18 cellular contexts compared by ENCODE assay signal in the genomic region with DNA sequence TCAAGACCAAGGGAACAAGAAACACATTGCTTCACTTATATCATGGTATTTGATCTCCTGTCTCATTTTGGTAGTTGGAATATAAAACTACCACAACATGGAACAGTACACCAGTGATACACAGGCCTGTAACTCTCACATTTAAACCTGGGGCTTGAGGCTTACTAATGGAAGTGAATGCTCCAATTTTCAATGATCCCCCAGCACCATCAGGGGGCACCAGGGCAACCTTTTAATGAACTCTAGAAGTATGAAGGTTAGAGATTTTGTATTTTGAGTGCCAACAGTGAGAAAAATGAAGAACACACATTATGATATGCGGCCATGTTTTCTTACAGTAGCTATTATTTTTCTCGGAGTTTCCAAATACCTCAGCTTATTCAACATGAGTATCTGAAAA. TPM values are rescaled to one million over a fixed set of nuclear protein-coding genes. Genes with fewer than 3 reads are reported as not detected.
DNase-seq lines count a peak whose midpoint lies in the region; ATAC-seq and TF ChIP-seq lines count a peak whose summit lies in the region.
"Had no signal": no experiment of that assay in that cellular context is flagged by ENCODE, and none has a peak within 500 bp of the region (broad histone marks: within the 10 kb centered on the region; RNA-seq: fewer than 3 reads in every experiment).

No MANE protein-coding gene starts in this region.

- H3K27me3 ChIP-seq in HCT116 (ENCODE audit: insufficient read depth, low read length) (no peaks in the 10 kb centered on the region), mesendoderm (ENCODE audit: insufficient read depth, low read length, poor library complexity) (no peaks in the 10 kb centered on the region)

- RAD21 ChIA-PET in HCT116 (lab: Charles Lee; ENCODE audit: low non-redundant PET in 1 of 2, low total read pairs in 2 of 2, uncharacterized antibody in 2 of 2, unreplicated experiment in 2 of 2), result no interaction called here

- no peaks in the 10 kb centered on the region for H3K4me1 ChIP-seq in HCT116 (ENCODE audit: control insufficient read depth in 1 of 2, insufficient read depth in 2 of 2, low read length in 2 of 2)
- no peaks in the 10 kb centered on the region for H3K4me1 ChIP-seq in mesendoderm (ENCODE audit: control insufficient read depth, low read depth, low read length)

- intact Hi-C loops in HCT116 (cut with micrococcal nuclease), result no loop called here

- H3K9me3 ChIP-seq in HCT116 (ENCODE audit: control insufficient read depth in 1 of 2, insufficient read depth in 1 of 2, low read depth in 1 of 2, low read length in 2 of 2), result no peaks in the 10 kb centered on the region

- H3K23ac ChIP-seq in mesendoderm (ENCODE audit: low read length), result no peak overlapping the region

- POLR2A ChIA-PET in HCT116 (lab: Charles Lee), result no interaction called here
- POLR2A ChIA-PET in WTC11 (lab: Charles Lee), result no interaction called here

- H3K18ac ChIP-seq in mesendoderm (ENCODE audit: low read length), result no peak overlapping the region

- H2BK120ac ChIP-seq in mesendoderm (ENCODE audit: low read depth, low read length), result no peak overlapping the region

- peaks cover 14% of the 10 kb centered on the region for H3K4me1 Mint-ChIP-seq in WTC11
- H3K4me1 Mint-ChIP-seq: B cell had no signal

- H3K79me1 ChIP-seq in mesendoderm (ENCODE audit: low read length), result no peaks in the 10 kb centered on the region

- H3K79me2 ChIP-seq in HCT116 (ENCODE audit: insufficient read depth, low read length), result no peaks in the 10 kb centered on the region
- no peaks in the 10 kb centered on the region for H3K79me2 ChIP-seq in mesendoderm (ENCODE audit: control insufficient read depth, insufficient read depth, low read length)

- CTCF ChIA-PET in HCT116 (lab: Charles Lee) (no interaction called here), WTC11 (lab: Charles Lee) (interaction anchor here (0.7 to 2.0 kb wide), 4 partner anchors 10 to 54 kb away, joined by 3 to 9 read pairs (median 4); partner anchors contain the start of gene SCLT1)

- ATAC-seq in HCT116, result 0 out of 2 replicates have a peak, but pooled peaks have one; percentile 62
- peak; percentile 77 for ATAC-seq in WTC11
- ATAC-seq: CD8-positive, alpha-beta T cell had no signal

- H3K27me3 Mint-ChIP-seq in WTC11 (ENCODE audit: low read depth), result no peaks in the 10 kb centered on the region

- H3K56ac ChIP-seq in mesendoderm (ENCODE audit: low read length), result no peak overlapping the region

- no CpG with 5 or more reads among the region's 2 CpGs for WGBS in mesendoderm (ENCODE audit: extremely low coverage, insufficient coverage, low lambda C conversion rate)

- peak in 2 of 3 experiments; percentile 22 to 30; a peak in 3 of 6 replicates for TF ChIP-seq CTCF in HCT116 (IDR thresholded peaks at IDR 0.05 in 2 of 3, conservative IDR thresholded peaks at IDR 0.05 in 1 of 3; ENCODE audit: borderline replicate concordance in 1 of 3, insufficient read depth in 1 of 3, low read depth in 2 of 3, low read length in 2 of 3)
- no peak for TF ChIP-seq CTCF in WTC11 (IDR thresholded peaks at IDR 0.05)

- no peak overlapping the region for H2BK15ac ChIP-seq in mesendoderm (replicated peaks; ENCODE audit: low read depth)

- BruUV-seq in HCT116 (replicated peaks; lab: Mats Ljungman, UMichigan), result no TSS peak

- H4K5ac ChIP-seq in mesendoderm (ENCODE audit: low read length), result no peak overlapping the region

- H2AK5ac ChIP-seq in mesendoderm (ENCODE audit: low read length), result no peak overlapping the region

- DNase-seq in HCT116 (ENCODE audit: low read depth, low spot score) (no peak), NAMALWA (ENCODE audit: low spot score) (peak; percentile 24), WTC11 (ENCODE audit: low spot score) (no peak), mesendoderm (peak; percentile 25), hepatic stellate cell (ENCODE audit: low spot score) (no peak), activated T-cell treated with anti-CD3 and anti-CD28 coated beads for 4 hours (no peak), RPMI8226 (no peak)
- DNase-seq: CD8-positive, alpha-beta T cell; GF-D8; GM23248; KG1; NCI-H1105 treated with DMSO at 0.1 percent for 48 hours; NCI-H187 treated with DMSO at 0.1 percent for 48 hours; NCI-H446; NCI-H748 treated with DMSO at 0.1 percent for 48 hours; SHP77 had no signal

- H4K20me1 ChIP-seq in HCT116 (ENCODE audit: insufficient read depth), result no peaks in the 10 kb centered on the region

- no peaks in the 10 kb centered on the region for H3K36me3 Mint-ChIP-seq in WTC11
- H3K36me3 Mint-ChIP-seq: CD8-positive, alpha-beta T cell had no signal

- TF ChIP-seq POLR2A in HCT116 (IDR thresholded peaks at IDR 0.05; ENCODE audit: borderline replicate concordance, extremely low read depth, insufficient read depth, insufficient read length), result no peak

- no peak overlapping the region for H3K27ac Mint-ChIP-seq in WTC11
- H3K27ac Mint-ChIP-seq: B cell; CD8-positive, alpha-beta T cell; T-helper 1 cell treated with Interleukin-12 subunit alpha and Interleukin-12 subunit beta and Interleukin-4 antibody, amounts not matched to agents 30 μg/mL and 1 μg/mL, for 36 hours had no signal

- TF ChIP-seq RAD21 in HCT116 (IDR thresholded peaks at IDR 0.05; ENCODE audit: low read depth), result no peak

- no peak overlapping the region for H3K4ac ChIP-seq in mesendoderm (ENCODE audit: low read depth, low read length)

- H3K4me2 ChIP-seq in HCT116 (ENCODE audit: low read length), result no peak overlapping the region
- H3K4me2 ChIP-seq in mesendoderm (ENCODE audit: low read length), result no peak overlapping the region

- H3K36me3 ChIP-seq in HCT116 (ENCODE audit: control insufficient read depth in 1 of 2, insufficient read depth in 2 of 2, low read length in 2 of 2) (no peaks in the 10 kb centered on the region), mesendoderm (ENCODE audit: control insufficient read depth, insufficient read depth, low read length) (no peaks in the 10 kb centered on the region)

- H3K27ac ChIP-seq in HCT116 (ENCODE audit: low read depth, low read length) (no peak overlapping the region), mesendoderm (ENCODE audit: low read depth, low read length) (no peak overlapping the region)
- H3K27ac ChIP-seq: GM23248 had no signal

- no peak overlapping the region for H3K4me3 Mint-ChIP-seq in WTC11
- H3K4me3 Mint-ChIP-seq: B cell; CD8-positive, alpha-beta T cell; T-helper 1 cell treated with Interleukin-12 subunit alpha and Interleukin-12 subunit beta and Interleukin-4 antibody, amounts not matched to agents 30 μg/mL and 1 μg/mL, for 36 hours had no signal

- H3K4me3 ChIP-seq in HCT116 (replicated peaks in 1 of 2; ENCODE audit: low read depth in 1 of 2, low read length in 2 of 2) (no peak overlapping the region), mesendoderm (ENCODE audit: low read length) (no peak overlapping the region)
- H3K4me3 ChIP-seq: GM23248 had no signal

- no peak overlapping the region for H2AFZ ChIP-seq in HCT116 (ENCODE audit: low read depth, low read length, poor library complexity, severe bottlenecking)
- H2AFZ ChIP-seq: GM23248 had no signal

- no peak overlapping the region for H4K8ac ChIP-seq in mesendoderm (ENCODE audit: low read depth, low read length)

- H3K9ac ChIP-seq in HCT116 (ENCODE audit: low read length) (no peak overlapping the region), mesendoderm (ENCODE audit: low read length) (no peak overlapping the region)
- H3K9ac ChIP-seq: GM23248 had no signal

- H2BK5ac ChIP-seq in mesendoderm (ENCODE audit: low read length), result no peak overlapping the region

- H3K9me2 ChIP-seq in HCT116 (ENCODE audit: insufficient read depth), result no peaks in the 10 kb centered on the region

- H3K9me3 Mint-ChIP-seq in WTC11, result no peaks in the 10 kb centered on the region
- H3K9me3 Mint-ChIP-seq: CD8-positive, alpha-beta T cell; T-helper 1 cell treated with Interleukin-12 subunit alpha and Interleukin-12 subunit beta and Interleukin-4 antibody, amounts not matched to agents 30 μg/mL and 1 μg/mL, for 36 hours had no signal

TF ChIP-seq in HCT116, 20 proteins besides CTCF, POLR2A, EP300 and RAD21 (continues in another document):
- TF ChIP-seq ATF3 (IDR thresholded peaks at IDR 0.05) (no peak), SRF (IDR thresholded peaks at IDR 0.05; ENCODE audit: low read depth) (no peak), YY1 (IDR thresholded peaks at IDR 0.05; ENCODE audit: extremely low read depth, insufficient replicate concordance, low read depth, low read length) (no peak), ZFX (IDR thresholded peaks at IDR 0.05) (no peak), ELF1 (IDR thresholded peaks at IDR 0.05; ENCODE audit: borderline replicate concordance, low read depth) (no peak), JUND (IDR thresholded peaks at IDR 0.05) (no peak), EZH2 (IDR thresholded peaks at IDR 0.05) (no peak), SIN3A (IDR thresholded peaks at IDR 0.05; ENCODE audit: low read depth) (no peak), EZH2phosphoT487 (IDR thresholded peaks at IDR 0.05; ENCODE audit: borderline replicate concordance) (no peak)

TF ChIP-seq in WTC11, 78 proteins besides CTCF, POLR2A, EP300 and RAD21 (continues in another document):
- TF ChIP-seq, protein P1, sequence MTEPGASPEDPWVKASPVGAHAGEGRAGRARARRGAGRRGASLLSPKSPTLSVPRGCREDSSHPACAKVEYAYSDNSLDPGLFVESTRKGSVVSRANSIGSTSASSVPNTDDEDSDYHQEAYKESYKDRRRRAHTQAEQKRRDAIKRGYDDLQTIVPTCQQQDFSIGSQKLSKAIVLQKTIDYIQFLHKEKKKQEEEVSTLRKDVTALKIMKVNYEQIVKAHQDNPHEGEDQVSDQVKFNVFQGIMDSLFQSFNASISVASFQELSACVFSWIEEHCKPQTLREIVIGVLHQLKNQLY (CRISPR knock-in tag; IDR thresholded peaks at IDR 0.05), result no peak
- TF ChIP-seq TEAD1 (CRISPR knock-in tag; IDR thresholded peaks at IDR 0.05) (no peak), FOXP1 (CRISPR knock-in tag; IDR thresholded peaks at IDR 0.05; ENCODE audit: borderline replicate concordance) (no peak), ZNF416 (CRISPR knock-in tag; IDR thresholded peaks at IDR 0.05) (no peak), CREM (CRISPR knock-in tag; IDR thresholded peaks at IDR 0.05) (no peak), CREB1 (CRISPR knock-in tag; IDR thresholded peaks at IDR 0.05) (no peak), FOXJ3 (CRISPR knock-in tag; IDR thresholded peaks at IDR 0.05; ENCODE audit: borderline replicate concordance) (no peak)

RNA-seq across cellular contexts. Expression of gene C4orf33, which starts 50.7 kb away (rescaled TPM):
- total RNA-seq in HCT116 (2021; ENCODE audit: unreplicated experiment) (8.6 TPM), WTC11 (2021) (6.7 to 8.9 TPM (median 6.9 TPM) in 3 replicates)
- polyA plus RNA-seq in HCT116 (2012), result 4.5 and 5.9 TPM in 2 replicates
- 3.7 TPM for polyA plus RNA-seq in mesendoderm (2013, experiment 1 of 2)
- 3.9 TPM for polyA plus RNA-seq in mesendoderm (2013, experiment 2 of 2)

RNA-seq across cellular contexts. Expression of gene SCLT1, which starts 53.3 kb away (rescaled TPM):
- total RNA-seq in HCT116 (2021; ENCODE audit: unreplicated experiment), result 13.3 TPM
- polyA plus RNA-seq in HCT116 (2012), result 3.7 and 5.8 TPM in 2 replicates
- total RNA-seq in WTC11 (2021), result 12.3 to 14.3 TPM (median 14.2 TPM) in 3 replicates
- polyA plus RNA-seq in mesendoderm (2013, experiment 1 of 2), result 10.5 TPM
- polyA plus RNA-seq in mesendoderm (2013, experiment 2 of 2), result 10.9 TPM

Comparison
In these comparisons a context has a peak if more than half of its experiments do, and no peak if none do; other contexts are left out.
1. DNase-seq: peak in NAMALWA (single experiment) and mesendoderm (single experiment); none in HCT116 (single experiment), WTC11 (single experiment), hepatic stellate cell (single experiment), activated T-cell treated with anti-CD3 and anti-CD28 coated beads for 4 hours (single experiment) and RPMI8226 (single experiment).
2. Of the 4 proteins assayed by ChIP-seq in both WTC11 and HCT116: peak only in WTC11: none; only in HCT116: CTCF; in both: none; in neither: 3.